ENCODE assay signal across 1 cellular context in genomic region chr3:123069021-123069381, GRCh38.
TF ChIP-seq lines count a peak whose summit lies in the region.

No MANE protein-coding gene starts in this region.

TF ChIP-seq in K562, 482 proteins besides CTCF, POLR2A, EP300 and RAD21 (continued from another document):
- TF ChIP-seq KDM1A (IDR thresholded peaks at IDR 0.05): no peak
- no peak for TF ChIP-seq SLC30A9 (CRISPR knock-in tag; IDR thresholded peaks at IDR 0.05)
